ENCODE assay signal across 1 cellular context in genomic region chr12:121523741-121524140, GRCh38.
TF ChIP-seq lines count a peak whose summit lies in the region.

No MANE protein-coding gene starts in this region.

TF ChIP-seq in WTC11, 78 proteins besides CTCF, POLR2A, EP300 and RAD21 (continued from another document):
- TF ChIP-seq ARID4B (CRISPR knock-in tag; IDR thresholded peaks at IDR 0.05; ENCODE audit: borderline replicate concordance) (no peak), TCF7 (CRISPR knock-in tag; IDR thresholded peaks at IDR 0.05; ENCODE audit: low read depth) (no peak), CREM (CRISPR knock-in tag; IDR thresholded peaks at IDR 0.05) (no peak), SOX15 (CRISPR knock-in tag; IDR thresholded peaks at IDR 0.05) (no peak), ZBTB43 (CRISPR knock-in tag; IDR thresholded peaks at IDR 0.05) (no peak), EMX1 (CRISPR knock-in tag; IDR thresholded peaks at IDR 0.05) (no peak), HMGXB4 (CRISPR knock-in tag; IDR thresholded peaks at IDR 0.05) (no peak)
